ENCODE assay signal across 12 cellular contexts in genomic region chr4:140829825-140830224, GRCh38.
A peak's percentile ranks its signal among the peaks of the same experiment; 100 is the strongest.
DNase-seq lines count a peak whose midpoint lies in the region; ATAC-seq and TF ChIP-seq lines count a peak whose summit lies in the region.
"Had no signal": no experiment of that assay in that cellular context is flagged by ENCODE, and none has a peak within 500 bp of the region (broad histone marks: within the 10 kb centered on the region; RNA-seq: fewer than 3 reads in every experiment).

No MANE protein-coding gene starts in this region.

- no peak for TF ChIP-seq POLR2A in GM18505 (IDR thresholded peaks at IDR 0.05; ENCODE audit: borderline replicate concordance, extremely low read depth, insufficient read depth, insufficient read length)
- TF ChIP-seq POLR2A in Peyer's patch (IDR thresholded peaks at IDR 0.05) = no peak

- H3K27ac ChIP-seq in A673 (ENCODE audit: low read depth, low read length, poor library complexity, severe bottlenecking) (no peak overlapping the region), Peyer's patch (peak overlapping the region in 2 of 4 donors; percentile 42 to 55)
- H3K27ac ChIP-seq: coronary artery had no signal

- intact Hi-C loops in sciatic nerve (cut with DNase I) = no loop called here
- intact Hi-C loops in A673 (cut with micrococcal nuclease; ENCODE audit: unreplicated experiment) = no loop called here

- DNase-seq in GM20000 (ENCODE audit: low spot score) = peak; percentile 21
- DNase-seq in NCI-H345 treated with DMSO at 0.1 percent for 48 hours (lab: John Stamatoyannopoulos, UW; ENCODE audit: unreplicated experiment) = no peak
- no peak for DNase-seq in sciatic nerve (ENCODE audit: low spot score)
- DNase-seq in A673 (ENCODE audit: low spot score) = no peak
- DNase-seq in Peyer's patch = no peak
- DNase-seq: activated CD4-positive, alpha-beta T cell treated with anti-CD3 and anti-CD28 coated beads, Interleukin-2, amount 50 U/mL, for 48 hours; kidney; stimulated activated CD4-positive, alpha-beta T cell treated with anti-CD3 and anti-CD28 coated beads, Interleukin-12 subunit alpha, Interleukin-12 subunit beta, amount 100 ng/mL, for 4 hours had no signal

- H3K9me3 ChIP-seq in A673 (ENCODE audit: low read depth, low read length, poor library complexity, severe bottlenecking) (no peaks in the 10 kb centered on the region), Peyer's patch (no peaks in the 10 kb centered on the region)

- CTCF ChIA-PET in A673 (lab: Charles Lee) = no interaction called here

- TF ChIP-seq CTCF in GM20000 (IDR thresholded peaks at IDR 0.05; ENCODE audit: extremely low read depth, missing control alignments) = no peak
- TF ChIP-seq CTCF in A673 (conservative IDR thresholded peaks at IDR 0.05; ENCODE audit: low read depth, low read length) = no peak
- TF ChIP-seq CTCF in Peyer's patch (IDR thresholded peaks at IDR 0.05) = no peak

- H3K4me3 ChIP-seq in A673 (ENCODE audit: low read depth, low read length, poor library complexity, severe bottlenecking) (no peak overlapping the region), Peyer's patch (no peak overlapping the region)
- H3K4me3 ChIP-seq: coronary artery had no signal

- POLR2A ChIA-PET in A673 (lab: Charles Lee; ENCODE audit: low non-redundant PET) = no interaction called here

- peak; percentile 94 for ATAC-seq in GM18505 (IDR thresholded peaks at IDR 0.05; ENCODE audit: unreplicated experiment)
- peak; percentile 85 for ATAC-seq in HG02938 (IDR thresholded peaks at IDR 0.05; ENCODE audit: unreplicated experiment)
- peak; percentile 91 for ATAC-seq in HG03571 (IDR thresholded peaks at IDR 0.05; ENCODE audit: unreplicated experiment)
- no peak for ATAC-seq in sciatic nerve

- peaks cover 3% of the 10 kb centered on the region for H3K27me3 ChIP-seq in A673 (replicated peaks; ENCODE audit: insufficient read depth, low read depth, low read length, poor library complexity)
- no peaks in the 10 kb centered on the region for H3K27me3 ChIP-seq in Peyer's patch

- H3K4me1 ChIP-seq in A673 (ENCODE audit: insufficient read depth, low read length, poor library complexity, severe bottlenecking) (no peaks in the 10 kb centered on the region), Peyer's patch (no peaks in the 10 kb centered on the region)

- BruUV-seq in A673 (replicated peaks; lab: Mats Ljungman, UMichigan) = no TSS peak

- H3K36me3 ChIP-seq in A673 (ENCODE audit: insufficient read depth, low read length, poor library complexity, severe bottlenecking) = no peaks in the 10 kb centered on the region
- no peaks in the 10 kb centered on the region for H3K36me3 ChIP-seq in Peyer's patch
